In the genomic region with DNA sequence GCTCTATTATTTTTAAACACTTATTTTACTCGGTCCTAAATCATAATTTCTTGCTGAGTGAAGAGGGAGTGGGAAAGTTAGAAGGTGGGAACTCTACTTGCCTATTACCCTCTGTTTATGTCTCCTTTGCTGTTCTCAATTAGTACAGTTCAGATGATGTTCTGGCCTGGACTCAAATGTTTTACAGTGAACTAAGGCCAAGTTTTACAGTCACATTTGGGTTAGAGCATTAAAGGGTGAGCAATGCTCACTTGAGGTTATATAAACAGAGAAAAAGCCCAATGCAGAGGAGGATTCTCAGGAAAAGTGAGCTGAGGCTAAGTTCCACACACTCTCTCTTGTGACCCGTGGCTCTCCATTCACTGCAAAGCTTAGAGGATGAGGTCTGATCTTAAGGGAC, we compare ENCODE assay signal across 26 cellular contexts.
"Had no signal": no experiment of that assay in that cellular context is flagged by ENCODE, and none has a peak within 500 bp of the region (broad histone marks: within the 10 kb centered on the region; RNA-seq: fewer than 3 reads in every experiment).

No MANE protein-coding gene starts in this region.

- H3K4me3 ChIP-seq: breast epithelium, coronary artery, gastrocnemius medialis, left ventricle myocardium inferior, ovary, prostate gland, spleen, thyroid gland had no signal

- H3K27ac Mint-ChIP-seq: activated naive CD8-positive, alpha-beta T cell treated with anti-CD3 and anti-CD28 coated beads for 36 hours; endodermal cell; T-helper 2 cell treated with Interferon-gamma antibody and Interleukin-4, amounts not matched to agents 5 μg/mL and 100 μg/mL, for 36 hours had no signal

- H3K27me3 ChIP-seq: breast epithelium, gastrocnemius medialis, neutrophil, ovary, spleen, thyroid gland had no signal

- H3K27me3 Mint-ChIP-seq: activated naive CD8-positive, alpha-beta T cell treated with anti-CD3 and anti-CD28 coated beads for 36 hours; central memory CD8-positive, alpha-beta T cell had no signal

- ATAC-seq: activated T-cell treated with anti-CD3 and anti-CD28 coated beads, Interleukin-2, amount 50 U/mL, for 4 hours; gastrocnemius medialis; stimulated activated naive CD8-positive, alpha-beta T cell treated with anti-CD3 and anti-CD28 coated beads, Interleukin-15, Interleukin-2, amounts not matched to agents 100 U/mL and 50 U/mL, for 24 hours had no signal

- H3K36me3 ChIP-seq: breast epithelium, ovary had no signal

- H3K4me3 Mint-ChIP-seq: activated naive CD8-positive, alpha-beta T cell treated with anti-CD3 and anti-CD28 coated beads for 36 hours; activated T-cell treated with anti-CD3 and anti-CD28 coated beads, Interleukin-2, amount 50 U/mL, for 4 hours; central memory CD8-positive, alpha-beta T cell; endodermal cell; nephron; T-helper 2 cell treated with Interferon-gamma antibody and Interleukin-4, amounts not matched to agents 5 μg/mL and 100 μg/mL, for 36 hours had no signal

- DNase-seq: activated CD4-positive, alpha-beta T cell treated with anti-CD3 and anti-CD28 coated beads for 1 hour; activated CD8-positive, alpha-beta memory T cell treated with anti-CD3 and anti-CD28 coated beads for 24 hours; activated CD8-positive, alpha-beta memory T cell treated with anti-CD3 and anti-CD28 coated beads, Interleukin-2, amount 50 U/mL, for 4 hours; activated naive CD4-positive, alpha-beta T cell treated with Interleukin-2 at 50 U/mL for 16 hours; activated naive CD8-positive, alpha-beta T cell treated with anti-CD3 and anti-CD28 coated beads for 36 hours; activated T-cell treated with anti-CD3 and anti-CD28 coated beads, Interleukin-2, amount 50 U/mL, for 4 hours; amniotic stem cell; endodermal cell; gastrocnemius medialis; hippocampal formation; left ventricle myocardium inferior; ovary; spleen; stimulated activated CD4-positive, alpha-beta T cell treated with anti-CD3 and anti-CD28 coated beads, Interleukin-4, amount 100 ng/mL, for 1 hour; stimulated activated naive CD8-positive, alpha-beta T cell treated with anti-CD3 and anti-CD28 coated beads, Interleukin-15, Interleukin-2, amounts not matched to agents 100 U/mL and 50 U/mL, for 24 hours; substantia nigra; thyroid gland; WERI-Rb-1 had no signal

- H3K9me3 Mint-ChIP-seq: activated naive CD8-positive, alpha-beta T cell treated with anti-CD3 and anti-CD28 coated beads for 36 hours; activated T-cell treated with anti-CD3 and anti-CD28 coated beads, Interleukin-2, amount 50 U/mL, for 4 hours; central memory CD8-positive, alpha-beta T cell; endodermal cell; nephron; T-helper 2 cell treated with Interferon-gamma antibody and Interleukin-4, amounts not matched to agents 5 μg/mL and 100 μg/mL, for 36 hours had no signal

- H3K27ac ChIP-seq: breast epithelium, coronary artery, epithelial cell of prostate, gastrocnemius medialis, left ventricle myocardium inferior, neutrophil, ovary, prostate gland, spleen, thyroid gland, WERI-Rb-1 had no signal

- H3K4me1 Mint-ChIP-seq: activated naive CD8-positive, alpha-beta T cell treated with anti-CD3 and anti-CD28 coated beads for 36 hours; endodermal cell had no signal

- H3K9me3 ChIP-seq: breast epithelium, gastrocnemius medialis, left ventricle myocardium inferior, neutrophil, ovary, prostate gland, spleen, thyroid gland had no signal

- H3K4me1 ChIP-seq: breast epithelium, prostate gland, spleen had no signal
